In genomic region chr16:54931757-54932660, GRCh38 we compare ENCODE assay signal across 9 cellular contexts. TPM values are rescaled to one million over a fixed set of nuclear protein-coding genes. Genes with fewer than 3 reads are reported as not detected.
A peak's percentile ranks its signal among the peaks of the same experiment; 100 is the strongest.
DNase-seq lines count a peak whose midpoint lies in the region; ATAC-seq, FAIRE-seq and TF ChIP-seq lines count a peak whose summit lies in the region.
"Had no signal": no experiment of that assay in that cellular context is flagged by ENCODE, and none has a peak within 500 bp of the region (broad histone marks: within the 10 kb centered on the region; RNA-seq: fewer than 3 reads in every experiment).

No MANE protein-coding gene starts in this region.

- peaks cover 47% of the 10 kb centered on the region for H3K4me1 Mint-ChIP-seq in stimulated activated naive CD8-positive, alpha-beta T cell treated with anti-CD3 and anti-CD28 coated beads, Interleukin-15, Interleukin-2, amounts not matched to agents 100 ng/mL and 50 ng/mL, for 24 hours (ENCODE audit: low read depth)
- H3K4me1 Mint-ChIP-seq in activated naive CD8-positive, alpha-beta T cell treated with anti-CD3 and anti-CD28 coated beads, Interleukin-2, amount 10 ng/mL, durations not matched to agents 7 days and 5 days = peaks cover 26% of the 10 kb centered on the region

- H3K27ac Mint-ChIP-seq in stimulated activated naive CD8-positive, alpha-beta T cell treated with anti-CD3 and anti-CD28 coated beads, Interleukin-15, Interleukin-2, amounts not matched to agents 100 ng/mL and 50 ng/mL, for 24 hours = peak overlapping the region; percentile 58
- peak overlapping the region; percentile 48 for H3K27ac Mint-ChIP-seq in activated naive CD8-positive, alpha-beta T cell treated with anti-CD3 and anti-CD28 coated beads, Interleukin-2, amount 10 ng/mL, durations not matched to agents 7 days and 5 days

- H3K4me1 ChIP-seq in kidney (ENCODE audit: control insufficient read depth in 1 of 2, insufficient read depth in 1 of 2, low read depth in 1 of 2, low read length in 2 of 2) (peaks cover 0 to 11% of the 10 kb centered on the region in 2 donors), sigmoid colon (peaks cover 0 to 58% (median 46%) of the 10 kb centered on the region in 4 donors)

- no peaks in the 10 kb centered on the region for H3K9me3 ChIP-seq in kidney (ENCODE audit: control insufficient read depth in 1 of 2, low read length in 2 of 2)
- H3K9me3 ChIP-seq in sigmoid colon = no peaks in the 10 kb centered on the region

- no peak for TF ChIP-seq CTCF in kidney (IDR thresholded peaks at IDR 0.05; ENCODE audit: borderline replicate concordance, extremely low read depth, insufficient read depth)
- TF ChIP-seq CTCF in sigmoid colon (IDR thresholded peaks at IDR 0.05) = no peak

- no peak for ATAC-seq in stimulated activated naive CD8-positive, alpha-beta T cell treated with anti-CD3 and anti-CD28 coated beads, Interleukin-15, Interleukin-2, amounts not matched to agents 100 U/mL and 50 U/mL, for 24 hours
- no peak for ATAC-seq in activated naive CD8-positive, alpha-beta T cell treated with anti-CD3 and anti-CD28 coated beads, Interleukin-2, amount 10 ng/mL, durations not matched to agents 7 days and 5 days (ENCODE audit: low read depth)

- peak overlapping the region in 1 of 2 donors; percentile 46 for H3K9ac ChIP-seq in kidney (ENCODE audit: low read length in 2 of 2)

- H3K36me3 ChIP-seq in kidney (ENCODE audit: control insufficient read depth in 1 of 2, insufficient read depth in 2 of 2, low read length in 2 of 2) (no peaks in the 10 kb centered on the region), sigmoid colon (no peaks in the 10 kb centered on the region)

- no peak for DNase-seq in stimulated activated naive CD8-positive, alpha-beta T cell treated with anti-CD3 and anti-CD28 coated beads, Interleukin-15, Interleukin-2, amounts not matched to agents 100 U/mL and 50 U/mL, for 24 hours
- peak; percentile 37 for DNase-seq in activated naive CD8-positive, alpha-beta T cell treated with anti-CD3 and anti-CD28 coated beads, Interleukin-2, amount 10 ng/mL, durations not matched to agents 7 days and 5 days
- DNase-seq in kidney = peak; percentile 73
- DNase-seq in HCEC 1CT = no peak
- DNase-seq in sigmoid colon = no peak
- no peak for DNase-seq in SW 1271 (lab: John Stamatoyannopoulos, UW)
- DNase-seq in NCI-H1092 treated with DMSO at 0.1 percent for 48 hours (lab: John Stamatoyannopoulos, UW) = no peak
- DNase-seq: NCI-H1436 had no signal

- FAIRE-seq in kidney (lab: Jason Lieb, UNC) = no peak

- H3K27me3 ChIP-seq in sigmoid colon = peaks cover 67 to 98% (median 79%) of the 10 kb centered on the region in 3 donors

- TF ChIP-seq EP300 in sigmoid colon (IDR thresholded peaks at IDR 0.05) = no peak

- H3K4me3 ChIP-seq in kidney (ENCODE audit: low read length in 2 of 2) (peak overlapping the region; percentile 48 to 64), sigmoid colon (no peak overlapping the region)

- no peak for TF ChIP-seq POLR2A in sigmoid colon (IDR thresholded peaks at IDR 0.05)

- whole genome bisulfite sequencing in sigmoid colon, 2 donors = 12 to 21% methylated on average over 61 of the region's 61 CpGs

- H3K9me3 Mint-ChIP-seq in stimulated activated naive CD8-positive, alpha-beta T cell treated with anti-CD3 and anti-CD28 coated beads, Interleukin-15, Interleukin-2, amounts not matched to agents 100 ng/mL and 50 ng/mL, for 24 hours = peaks cover 6% of the 10 kb centered on the region
- H3K9me3 Mint-ChIP-seq in activated naive CD8-positive, alpha-beta T cell treated with anti-CD3 and anti-CD28 coated beads, Interleukin-2, amount 10 ng/mL, durations not matched to agents 7 days and 5 days = peaks cover 1% of the 10 kb centered on the region

- intact Hi-C loops in kidney (cut with DNase I) (no loop called here), sigmoid colon (cut with DNase I) (no loop called here)

- H3K36me3 Mint-ChIP-seq in stimulated activated naive CD8-positive, alpha-beta T cell treated with anti-CD3 and anti-CD28 coated beads, Interleukin-15, Interleukin-2, amounts not matched to agents 100 ng/mL and 50 ng/mL, for 24 hours (ENCODE audit: low read depth) = peaks cover 10% of the 10 kb centered on the region
- peaks cover 1% of the 10 kb centered on the region for H3K36me3 Mint-ChIP-seq in activated naive CD8-positive, alpha-beta T cell treated with anti-CD3 and anti-CD28 coated beads, Interleukin-2, amount 10 ng/mL, durations not matched to agents 7 days and 5 days

- H3K27ac ChIP-seq in kidney (ENCODE audit: low read depth in 2 of 2, low read length in 2 of 2) = peak overlapping the region in 1 of 2 donors; percentile 43
- no peak overlapping the region for H3K27ac ChIP-seq in sigmoid colon

- peak overlapping the region; percentile 54 for H3K4me3 Mint-ChIP-seq in stimulated activated naive CD8-positive, alpha-beta T cell treated with anti-CD3 and anti-CD28 coated beads, Interleukin-15, Interleukin-2, amounts not matched to agents 100 ng/mL and 50 ng/mL, for 24 hours
- H3K4me3 Mint-ChIP-seq in activated naive CD8-positive, alpha-beta T cell treated with anti-CD3 and anti-CD28 coated beads, Interleukin-2, amount 10 ng/mL, durations not matched to agents 7 days and 5 days = peak overlapping the region; percentile 39

- H3K27me3 Mint-ChIP-seq in stimulated activated naive CD8-positive, alpha-beta T cell treated with anti-CD3 and anti-CD28 coated beads, Interleukin-15, Interleukin-2, amounts not matched to agents 100 ng/mL and 50 ng/mL, for 24 hours = peaks cover 73% of the 10 kb centered on the region
- peaks cover 76% of the 10 kb centered on the region for H3K27me3 Mint-ChIP-seq in activated naive CD8-positive, alpha-beta T cell treated with anti-CD3 and anti-CD28 coated beads, Interleukin-2, amount 10 ng/mL, durations not matched to agents 7 days and 5 days

- POLR2A ChIA-PET in activated naive CD8-positive, alpha-beta T cell treated with anti-CD3 and anti-CD28 coated beads, Interleukin-2, amount 10 ng/mL, durations not matched to agents 7 days and 5 days (lab: Charles Lee) = interaction anchor here (1.5 kb wide), 1 partner anchor 647 kb away, joined by 4 read pairs; no protein-coding TSS in a partner anchor

RNA-seq across cellular contexts. Expression of gene IRX5, which starts 1.3 kb away (rescaled TPM):
- total RNA-seq in activated naive CD8-positive, alpha-beta T cell treated with anti-CD3 and anti-CD28 coated beads, Interleukin-2, amount 10 ng/mL, durations not matched to agents 7 days and 5 days = not detected
- total RNA-seq in kidney (22.3 TPM), sigmoid colon (not detected)
- polyA plus RNA-seq in kidney (ENCODE audit: insufficient read depth, low read depth, low replicate concordance) (3.7 TPM), sigmoid colon (not detected)

Comparison
In these comparisons a context has a peak if more than half of its experiments do, and no peak if none do; other contexts are left out.
1. DNase-seq: peak in activated naive CD8-positive, alpha-beta T cell treated with anti-CD3 and anti-CD28 coated beads, Interleukin-2, amount 10 ng/mL, durations not matched to agents 7 days and 5 days (single experiment) and kidney (single experiment); none in stimulated activated naive CD8-positive, alpha-beta T cell treated with anti-CD3 and anti-CD28 coated beads, Interleukin-15, Interleukin-2, amounts not matched to agents 100 U/mL and 50 U/mL, for 24 hours (single experiment), HCEC 1CT (single experiment), sigmoid colon (single experiment), SW 1271 (0 of 2) and NCI-H1092 treated with DMSO at 0.1 percent for 48 hours (single experiment).
2. H3K4me3 ChIP-seq: peak in kidney (2 of 2); none in sigmoid colon (0 of 4).
3. RNA of gene IRX5, which starts 1.3 kb away (total RNA-seq): 22.3 TPM in kidney (single experiment); not detected in activated naive CD8-positive, alpha-beta T cell treated with anti-CD3 and anti-CD28 coated beads, Interleukin-2, amount 10 ng/mL, durations not matched to agents 7 days and 5 days and not detected in sigmoid colon; every median in the first group is over 10 times any median in the second.